In genomic region chr3:124634210-124635168, GRCh38 we compare ENCODE assay signal across 15 cellular contexts.
A peak's percentile ranks its signal among the peaks of the same experiment; 100 is the strongest.
DNase-seq lines count a peak whose midpoint lies in the region; TF ChIP-seq lines count a peak whose summit lies in the region.
"Had no signal": no experiment of that assay in that cellular context is flagged by ENCODE, and none has a peak within 500 bp of the region (broad histone marks: within the 10 kb centered on the region; RNA-seq: fewer than 3 reads in every experiment).

No MANE protein-coding gene starts in this region.

- peak overlapping the region; percentile 64 to 72 for H3K27ac ChIP-seq in liver (ENCODE audit: low read depth in 1 of 2, low read length in 2 of 2)
- H3K27ac ChIP-seq in esophagus squamous epithelium = no peak overlapping the region
- H3K27ac ChIP-seq: breast epithelium, epithelial cell of prostate, parathyroid adenoma, SJCRH30, vagina had no signal

- intact Hi-C loops in activated T-helper 2 cell treated with anti-CD3 and anti-CD28 coated beads, Interferon-gamma antibody, Interleukin-2, Interleukin-4, amounts not matched to agents 10 μg/mL and 5 μg/mL and 100 μg/mL, durations not matched to agents 14 hours and 24 hours and 36 hours (cut with micrococcal nuclease) = loop anchor here (5.0 kb wide), 1 partner anchor 42 kb away; no protein-coding TSS in a partner anchor
- intact Hi-C loops in esophagus squamous epithelium (cut with DNase I) = no loop called here

- H3K4me3 Mint-ChIP-seq in activated T-helper 2 cell treated with anti-CD3 and anti-CD28 coated beads, Interferon-gamma antibody, Interleukin-2, Interleukin-4, amounts not matched to agents 10 μg/mL and 5 μg/mL and 100 μg/mL, durations not matched to agents 14 hours and 24 hours and 36 hours (ENCODE audit: low read depth) = no peak overlapping the region
- H3K4me3 Mint-ChIP-seq in glutamatergic neuron (ENCODE audit: unreplicated experiment) = no peak overlapping the region

- WGBS in liver = 84% methylated on average over 15 of the region's 15 CpGs
- WGBS in esophagus squamous epithelium, 2 donors = 84 to 85% methylated on average over 14 to 15 of the region's 15 CpGs

- H3K4me3 ChIP-seq in liver (ENCODE audit: low read depth in 1 of 3, low read length in 3 of 3) = no peak overlapping the region
- H3K4me3 ChIP-seq in esophagus squamous epithelium = no peak overlapping the region
- H3K4me3 ChIP-seq: breast epithelium, SJCRH30, vagina had no signal

- H3K36me3 ChIP-seq in liver (ENCODE audit: control insufficient read depth in 4 of 4, insufficient read depth in 3 of 4, low read depth in 1 of 4, low read length in 3 of 4) (peaks cover 0 to 5% (median 2%) of the 10 kb centered on the region in 4 donors), esophagus squamous epithelium (peaks cover 0 to 39% (median 0%) of the 10 kb centered on the region in 3 donors)
- H3K36me3 ChIP-seq: breast epithelium, SJCRH30, vagina had no signal

- H3K27me3 Mint-ChIP-seq in activated T-helper 2 cell treated with anti-CD3 and anti-CD28 coated beads, Interferon-gamma antibody, Interleukin-2, Interleukin-4, amounts not matched to agents 10 μg/mL and 5 μg/mL and 100 μg/mL, durations not matched to agents 14 hours and 24 hours and 36 hours (ENCODE audit: low read depth) = peaks cover 55% of the 10 kb centered on the region
- peaks cover 5% of the 10 kb centered on the region for H3K27me3 Mint-ChIP-seq in glutamatergic neuron (ENCODE audit: unreplicated experiment)

- H3K27ac Mint-ChIP-seq in activated T-helper 2 cell treated with anti-CD3 and anti-CD28 coated beads, Interferon-gamma antibody, Interleukin-2, Interleukin-4, amounts not matched to agents 10 μg/mL and 5 μg/mL and 100 μg/mL, durations not matched to agents 14 hours and 24 hours and 36 hours = no peak overlapping the region
- H3K27ac Mint-ChIP-seq in glutamatergic neuron (ENCODE audit: unreplicated experiment) = no peak overlapping the region

- H3K9me3 ChIP-seq in liver (ENCODE audit: control insufficient read depth in 4 of 4, low read length in 3 of 4) (no peaks in the 10 kb centered on the region), esophagus squamous epithelium (no peaks in the 10 kb centered on the region)
- H3K9me3 ChIP-seq: breast epithelium, SJCRH30, vagina had no signal

- H3K4me1 Mint-ChIP-seq in activated T-helper 2 cell treated with anti-CD3 and anti-CD28 coated beads, Interferon-gamma antibody, Interleukin-2, Interleukin-4, amounts not matched to agents 10 μg/mL and 5 μg/mL and 100 μg/mL, durations not matched to agents 14 hours and 24 hours and 36 hours (ENCODE audit: low read depth) = peaks cover 21% of the 10 kb centered on the region
- peaks cover 14% of the 10 kb centered on the region for H3K4me1 Mint-ChIP-seq in glutamatergic neuron (ENCODE audit: low read depth, unreplicated experiment)

- no peak for TF ChIP-seq POLR2A in esophagus squamous epithelium (IDR thresholded peaks at IDR 0.05)

- no peak overlapping the region for H3K9ac ChIP-seq in liver (ENCODE audit: low read depth in 1 of 2, low read length in 2 of 2)
- H3K9ac ChIP-seq: parathyroid adenoma had no signal

- TF ChIP-seq RAD21 in liver (IDR thresholded peaks at IDR 0.05) = no peak

- DNase-seq in DMS53 (lab: John Stamatoyannopoulos, UW) (peak; percentile 84), GM20000 (ENCODE audit: low spot score) (peak; percentile 27), LoVo (ENCODE audit: low spot score) (peak; percentile 60), COR-L47 (lab: John Stamatoyannopoulos, UW) (no peak), esophagus squamous epithelium (lab: John Stamatoyannopoulos, UW) (no peak), glutamatergic neuron (no peak)
- no peak for DNase-seq in activated T-helper 2 cell treated with anti-CD3 and anti-CD28 coated beads, Interferon-gamma antibody, Interleukin-2, Interleukin-4, amounts not matched to agents 10 μg/mL and 5 μg/mL and 100 μg/mL, durations not matched to agents 14 hours and 24 hours and 36 hours (ENCODE audit: low spot score)
- DNase-seq: NCI-H1694, NCI-H82, SJCRH30 had no signal

- H3K27me3 ChIP-seq in liver (ENCODE audit: control insufficient read depth in 4 of 4, insufficient read depth in 4 of 4, low read length in 3 of 4) = no peaks in the 10 kb centered on the region
- no peaks in the 10 kb centered on the region for H3K27me3 ChIP-seq in esophagus squamous epithelium
- H3K27me3 ChIP-seq: breast epithelium, SJCRH30, vagina had no signal

- peaks cover 21 to 60% (median 43%) of the 10 kb centered on the region in 4 donors for H3K4me1 ChIP-seq in liver (ENCODE audit: control insufficient read depth in 4 of 4, insufficient read depth in 4 of 4, low read length in 3 of 4)
- H3K4me1 ChIP-seq in esophagus squamous epithelium = no peaks in the 10 kb centered on the region
- H3K4me1 ChIP-seq: breast epithelium, parathyroid adenoma, vagina had no signal

- H3K9me3 Mint-ChIP-seq in activated T-helper 2 cell treated with anti-CD3 and anti-CD28 coated beads, Interferon-gamma antibody, Interleukin-2, Interleukin-4, amounts not matched to agents 10 μg/mL and 5 μg/mL and 100 μg/mL, durations not matched to agents 14 hours and 24 hours and 36 hours = no peaks in the 10 kb centered on the region
- peaks cover 11% of the 10 kb centered on the region for H3K9me3 Mint-ChIP-seq in glutamatergic neuron (ENCODE audit: unreplicated experiment)

- TF ChIP-seq CTCF in GM20000 (IDR thresholded peaks at IDR 0.05; ENCODE audit: extremely low read depth, missing control alignments) (no peak), liver (IDR thresholded peaks at IDR 0.05; ENCODE audit: low read depth, low read length, missing input control) (no peak), esophagus squamous epithelium (IDR thresholded peaks at IDR 0.05) (no peak), glutamatergic neuron (IDR thresholded peaks at IDR 0.05; ENCODE audit: partially characterized antibody, unreplicated experiment) (no peak)

- no peaks in the 10 kb centered on the region for H3K36me3 Mint-ChIP-seq in activated T-helper 2 cell treated with anti-CD3 and anti-CD28 coated beads, Interferon-gamma antibody, Interleukin-2, Interleukin-4, amounts not matched to agents 10 μg/mL and 5 μg/mL and 100 μg/mL, durations not matched to agents 14 hours and 24 hours and 36 hours (ENCODE audit: low read depth)
- peaks cover 9% of the 10 kb centered on the region for H3K36me3 Mint-ChIP-seq in glutamatergic neuron (ENCODE audit: unreplicated experiment)

TF ChIP-seq in liver, 16 proteins besides CTCF, POLR2A, EP300 and RAD21:
- no peak for TF ChIP-seq HNF4G (IDR thresholded peaks at IDR 0.05)
- TF ChIP-seq, protein P1, sequence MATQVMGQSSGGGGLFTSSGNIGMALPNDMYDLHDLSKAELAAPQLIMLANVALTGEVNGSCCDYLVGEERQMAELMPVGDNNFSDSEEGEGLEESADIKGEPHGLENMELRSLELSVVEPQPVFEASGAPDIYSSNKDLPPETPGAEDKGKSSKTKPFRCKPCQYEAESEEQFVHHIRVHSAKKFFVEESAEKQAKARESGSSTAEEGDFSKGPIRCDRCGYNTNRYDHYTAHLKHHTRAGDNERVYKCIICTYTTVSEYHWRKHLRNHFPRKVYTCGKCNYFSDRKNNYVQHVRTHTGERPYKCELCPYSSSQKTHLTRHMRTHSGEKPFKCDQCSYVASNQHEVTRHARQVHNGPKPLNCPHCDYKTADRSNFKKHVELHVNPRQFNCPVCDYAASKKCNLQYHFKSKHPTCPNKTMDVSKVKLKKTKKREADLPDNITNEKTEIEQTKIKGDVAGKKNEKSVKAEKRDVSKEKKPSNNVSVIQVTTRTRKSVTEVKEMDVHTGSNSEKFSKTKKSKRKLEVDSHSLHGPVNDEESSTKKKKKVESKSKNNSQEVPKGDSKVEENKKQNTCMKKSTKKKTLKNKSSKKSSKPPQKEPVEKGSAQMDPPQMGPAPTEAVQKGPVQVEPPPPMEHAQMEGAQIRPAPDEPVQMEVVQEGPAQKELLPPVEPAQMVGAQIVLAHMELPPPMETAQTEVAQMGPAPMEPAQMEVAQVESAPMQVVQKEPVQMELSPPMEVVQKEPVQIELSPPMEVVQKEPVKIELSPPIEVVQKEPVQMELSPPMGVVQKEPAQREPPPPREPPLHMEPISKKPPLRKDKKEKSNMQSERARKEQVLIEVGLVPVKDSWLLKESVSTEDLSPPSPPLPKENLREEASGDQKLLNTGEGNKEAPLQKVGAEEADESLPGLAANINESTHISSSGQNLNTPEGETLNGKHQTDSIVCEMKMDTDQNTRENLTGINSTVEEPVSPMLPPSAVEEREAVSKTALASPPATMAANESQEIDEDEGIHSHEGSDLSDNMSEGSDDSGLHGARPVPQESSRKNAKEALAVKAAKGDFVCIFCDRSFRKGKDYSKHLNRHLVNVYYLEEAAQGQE (IDR thresholded peaks at IDR 0.05) = no peak
- no peak for TF ChIP-seq YY1 (IDR thresholded peaks at IDR 0.05)
- no peak for TF ChIP-seq RXRA (IDR thresholded peaks at IDR 0.05)
- no peak for TF ChIP-seq EGR1 (IDR thresholded peaks at IDR 0.05; ENCODE audit: low read depth in 2 of 2)
- TF ChIP-seq SP1 (IDR thresholded peaks at IDR 0.05) = no peak

Comparison
In these comparisons a context has a peak if more than half of its experiments do, and no peak if none do; other contexts are left out.
1. DNase-seq: peak in DMS53 (single experiment), GM20000 (single experiment) and LoVo (single experiment); none in activated T-helper 2 cell treated with anti-CD3 and anti-CD28 coated beads, Interferon-gamma antibody, Interleukin-2, Interleukin-4, amounts not matched to agents 10 μg/mL and 5 μg/mL and 100 μg/mL, durations not matched to agents 14 hours and 24 hours and 36 hours (single experiment), COR-L47 (single experiment), esophagus squamous epithelium (single experiment) and glutamatergic neuron (single experiment).
2. H3K27ac ChIP-seq: peak in liver (2 of 2); none in esophagus squamous epithelium (0 of 4).